In the genomic region with DNA sequence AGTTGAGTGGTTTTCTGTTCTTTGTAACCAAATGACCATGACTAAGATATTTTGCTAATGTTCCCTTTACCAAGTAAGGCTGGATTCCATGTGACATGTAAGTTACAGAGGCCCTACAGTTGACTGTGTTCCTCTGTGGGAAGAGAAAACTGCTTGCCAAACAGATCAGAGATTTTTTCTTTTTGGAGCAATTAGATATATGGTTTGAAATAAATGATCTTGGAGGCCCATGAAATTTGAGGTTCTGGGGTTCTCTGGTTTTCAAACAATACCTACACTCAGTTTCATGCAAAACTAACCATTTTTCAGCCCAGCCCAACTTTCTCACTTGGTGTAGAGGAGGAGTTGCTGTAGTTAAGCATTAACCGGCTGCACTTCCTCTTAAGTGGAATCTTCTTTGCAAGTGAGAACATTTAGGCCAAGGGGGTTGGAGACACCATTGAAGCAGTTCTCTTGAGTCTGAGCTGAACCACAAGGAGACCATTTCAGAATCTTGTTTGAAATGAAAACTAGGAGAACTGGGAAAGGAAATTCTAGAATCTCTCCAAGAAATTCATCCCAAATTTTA, we compare ENCODE assay signal across 10 cellular contexts. TPM values are rescaled to one million over a fixed set of nuclear protein-coding genes. Genes with fewer than 3 reads are reported as not detected.
A peak's percentile ranks its signal among the peaks of the same experiment; 100 is the strongest.
DNase-seq lines count a peak whose midpoint lies in the region; ATAC-seq, FAIRE-seq and TF ChIP-seq lines count a peak whose summit lies in the region.
"Had no signal": no experiment of that assay in that cellular context is flagged by ENCODE, and none has a peak within 500 bp of the region (broad histone marks: within the 10 kb centered on the region; RNA-seq: fewer than 3 reads in every experiment).

No MANE protein-coding gene starts in this region.

- no peak for TF ChIP-seq POLR2A in ovary (IDR thresholded peaks at IDR 0.05)

- intact Hi-C loops in left ventricle myocardium superior (cut with micrococcal nuclease) = no loop called here
- intact Hi-C loops in Right ventricle myocardium inferior (cut with DNase I) = no loop called here
- intact Hi-C loops in kidney (cut with DNase I) = no loop called here
- intact Hi-C loops in ovary (cut with DNase I) = no loop called here

- peak overlapping the region; percentile 33 for H3K27ac Mint-ChIP-seq in endodermal cell
- no peak overlapping the region for H3K27ac Mint-ChIP-seq in natural killer cell treated with Interleukin-12 subunit alpha and Interleukin-12 subunit beta and Interleukin-15 and Interleukin-18, amount 100 ng/mL, for 72 hours
- H3K27ac Mint-ChIP-seq: activated naive CD4-positive, alpha-beta T cell treated with anti-CD3 and anti-CD28 coated beads, Interleukin-2, amount 50 U/mL, for 24 hours had no signal

- TF ChIP-seq EP300 in ovary (IDR thresholded peaks at IDR 0.05) = no peak

- ATAC-seq in left ventricle myocardium superior (peak; percentile 36), Right ventricle myocardium inferior (no peak), HG03196 (IDR thresholded peaks at IDR 0.05; ENCODE audit: unreplicated experiment) (peak; percentile 91)
- ATAC-seq in natural killer cell treated with Interleukin-12 subunit alpha and Interleukin-12 subunit beta and Interleukin-15 and Interleukin-18, amount 100 ng/mL, for 72 hours = no peak

- no peak for TF ChIP-seq CTCF in endodermal cell (conservative IDR thresholded peaks at IDR 0.05)
- no peak for TF ChIP-seq CTCF in kidney (IDR thresholded peaks at IDR 0.05; ENCODE audit: borderline replicate concordance, extremely low read depth, insufficient read depth)
- no peak for TF ChIP-seq CTCF in ovary (IDR thresholded peaks at IDR 0.05)

- no peaks in the 10 kb centered on the region for H3K9me3 ChIP-seq in endodermal cell (ENCODE audit: control insufficient read depth, low read length)
- H3K9me3 ChIP-seq in kidney (ENCODE audit: control insufficient read depth in 1 of 2, low read length in 2 of 2) = no peaks in the 10 kb centered on the region
- H3K9me3 ChIP-seq in ovary = no peaks in the 10 kb centered on the region

- H3K27me3 Mint-ChIP-seq in endodermal cell (ENCODE audit: insufficient read depth) = no peaks in the 10 kb centered on the region
- H3K27me3 Mint-ChIP-seq in natural killer cell treated with Interleukin-12 subunit alpha and Interleukin-12 subunit beta and Interleukin-15 and Interleukin-18, amount 100 ng/mL, for 72 hours = peaks cover 3 to 11% of the 10 kb centered on the region in 2 donors

- H3K9me3 Mint-ChIP-seq in endodermal cell = no peaks in the 10 kb centered on the region
- no peaks in the 10 kb centered on the region for H3K9me3 Mint-ChIP-seq in natural killer cell treated with Interleukin-12 subunit alpha and Interleukin-12 subunit beta and Interleukin-15 and Interleukin-18, amount 100 ng/mL, for 72 hours
- H3K9me3 Mint-ChIP-seq: activated naive CD4-positive, alpha-beta T cell treated with anti-CD3 and anti-CD28 coated beads, Interleukin-2, amount 50 U/mL, for 24 hours had no signal

- peaks cover 32% of the 10 kb centered on the region for H3K4me1 Mint-ChIP-seq in endodermal cell
- peaks cover 4 to 8% of the 10 kb centered on the region in 2 donors for H3K4me1 Mint-ChIP-seq in natural killer cell treated with Interleukin-12 subunit alpha and Interleukin-12 subunit beta and Interleukin-15 and Interleukin-18, amount 100 ng/mL, for 72 hours (ENCODE audit: low read depth in 2 of 2)
- H3K4me1 Mint-ChIP-seq: activated naive CD4-positive, alpha-beta T cell treated with anti-CD3 and anti-CD28 coated beads, Interleukin-2, amount 50 U/mL, for 24 hours had no signal

- H3K4me3 ChIP-seq in endodermal cell (ENCODE audit: low read length) (no peak overlapping the region), kidney (ENCODE audit: low read length in 2 of 2) (no peak overlapping the region), ovary (no peak overlapping the region)

- no peaks in the 10 kb centered on the region for H3K27me3 ChIP-seq in endodermal cell (ENCODE audit: control insufficient read depth, insufficient read depth, low read length, poor library complexity, severe bottlenecking)
- H3K27me3 ChIP-seq in ovary = no peaks in the 10 kb centered on the region

- H3K4me3 Mint-ChIP-seq in endodermal cell = no peak overlapping the region
- H3K4me3 Mint-ChIP-seq in natural killer cell treated with Interleukin-12 subunit alpha and Interleukin-12 subunit beta and Interleukin-15 and Interleukin-18, amount 100 ng/mL, for 72 hours = no peak overlapping the region
- H3K4me3 Mint-ChIP-seq: activated naive CD4-positive, alpha-beta T cell treated with anti-CD3 and anti-CD28 coated beads, Interleukin-2, amount 50 U/mL, for 24 hours had no signal

- H3K27ac ChIP-seq in endodermal cell (ENCODE audit: low read depth, low read length) = no peak overlapping the region
- H3K27ac ChIP-seq in kidney (ENCODE audit: low read depth in 2 of 2, low read length in 2 of 2) = peak overlapping the region in 1 of 2 donors; percentile 14
- H3K27ac ChIP-seq in ovary = no peak overlapping the region
- H3K27ac ChIP-seq: KMS-11 had no signal

- H3K36me3 Mint-ChIP-seq in endodermal cell (ENCODE audit: low read depth) = no peaks in the 10 kb centered on the region
- no peaks in the 10 kb centered on the region for H3K36me3 Mint-ChIP-seq in natural killer cell treated with Interleukin-12 subunit alpha and Interleukin-12 subunit beta and Interleukin-15 and Interleukin-18, amount 100 ng/mL, for 72 hours
- H3K36me3 Mint-ChIP-seq: activated naive CD4-positive, alpha-beta T cell treated with anti-CD3 and anti-CD28 coated beads, Interleukin-2, amount 50 U/mL, for 24 hours had no signal

- H3K36me3 ChIP-seq in endodermal cell (ENCODE audit: control insufficient read depth, insufficient read depth, low read length) = no peaks in the 10 kb centered on the region
- no peaks in the 10 kb centered on the region for H3K36me3 ChIP-seq in kidney (ENCODE audit: control insufficient read depth in 1 of 2, insufficient read depth in 2 of 2, low read length in 2 of 2)
- H3K36me3 ChIP-seq in ovary = no peaks in the 10 kb centered on the region

- H3K9ac ChIP-seq in endodermal cell (ENCODE audit: extremely low read depth, low read length, poor library complexity, severe bottlenecking) (no peak overlapping the region), kidney (ENCODE audit: low read length in 2 of 2) (no peak overlapping the region)
- H3K9ac ChIP-seq: KMS-11 had no signal

- WGBS in endodermal cell (ENCODE audit: insufficient coverage in 1 of 2, insufficient read length in 1 of 2), 2 experiments = 70% methylated on average over 1 of the region's 1 CpG; no CpG with 5 or more reads in 1 of the 2 experiments
- 50 to 71% (median 55%) methylated on average over 1 of the region's 1 CpG for WGBS in ovary, 3 donors

- FAIRE-seq in kidney (lab: Jason Lieb, UNC) = no peak

- H3K4me1 ChIP-seq in endodermal cell (ENCODE audit: control insufficient read depth, insufficient read depth, low read length) (peaks cover 4% of the 10 kb centered on the region), kidney (ENCODE audit: control insufficient read depth in 1 of 2, insufficient read depth in 1 of 2, low read depth in 1 of 2, low read length in 2 of 2) (peaks cover 2 to 6% of the 10 kb centered on the region in 2 donors), ovary (ENCODE audit: insufficient read depth) (peaks cover 5% of the 10 kb centered on the region)

- DNase-seq in left ventricle myocardium superior = no peak
- no peak for DNase-seq in Right ventricle myocardium inferior (ENCODE audit: missing footprints)
- no peak for DNase-seq in endodermal cell
- no peak for DNase-seq in kidney
- no peak for DNase-seq in ovary
- DNase-seq in natural killer cell treated with Interleukin-12 subunit alpha and Interleukin-12 subunit beta and Interleukin-15 and Interleukin-18, amount 100 ng/mL, for 72 hours (ENCODE audit: low spot score) = no peak
- no peak for DNase-seq in SIG-M5 (lab: John Stamatoyannopoulos, UW)

RNA-seq across cellular contexts. Expression of gene INSIG2, which starts 34.6 kb away (rescaled TPM):
- total RNA-seq in left ventricle myocardium superior = 12.0 TPM
- 13.0 TPM for total RNA-seq in Right ventricle myocardium inferior
- 10 to 100 TPM; 10.9 to 12.5 TPM for total RNA-seq in endodermal cell
- 22.8 TPM for polyA plus RNA-seq in endodermal cell (2013, experiment 1 of 2)
- polyA plus RNA-seq in endodermal cell (2013, experiment 2 of 2) = 16.4 TPM
- 29.0 TPM for total RNA-seq in kidney
- 18.4 TPM for polyA plus RNA-seq in kidney (ENCODE audit: insufficient read depth, low read depth, low replicate concordance)
- total RNA-seq in ovary = 10 to 100 TPM; 12.1 to 20.3 (median 16.6) TPM
- polyA plus RNA-seq in ovary = 10 to 100 TPM; 10.9 to 19.1 TPM
- total RNA-seq in natural killer cell treated with Interleukin-12 subunit alpha and Interleukin-12 subunit beta and Interleukin-15 and Interleukin-18, amount 100 ng/mL, for 72 hours = 10 to 100 TPM; 21.7 to 47.7 TPM

Comparison
In these comparisons a context has a peak if more than half of its experiments do, and no peak if none do; other contexts are left out.
1. ATAC-seq: peak in left ventricle myocardium superior (single experiment) and HG03196 (single experiment); none in Right ventricle myocardium inferior (single experiment) and natural killer cell treated with Interleukin-12 subunit alpha and Interleukin-12 subunit beta and Interleukin-15 and Interleukin-18, amount 100 ng/mL, for 72 hours (0 of 2).